In genomic region chr9:36731068-36731467, GRCh38 we compare ENCODE assay signal across 16 cellular contexts.
DNase-seq lines count a peak whose midpoint lies in the region; ATAC-seq and TF ChIP-seq lines count a peak whose summit lies in the region.
"Had no signal": no experiment of that assay in that cellular context is flagged by ENCODE, and none has a peak within 500 bp of the region (broad histone marks: within the 10 kb centered on the region; RNA-seq: fewer than 3 reads in every experiment).

No MANE protein-coding gene starts in this region.

- H3K18ac ChIP-seq in IMR-90 (ENCODE audit: low read depth, low read length) = peak overlapping the region; percentile 36; the same call in 1 of the 2 replicates

- H3K27ac ChIP-seq in BLaER1 treated with 17β-estradiol and CSF1 and Interleukin-3, amounts not matched to agents 10 nM and 100 nM = peak overlapping the region in 5 of 11 experiments; percentile 29 to 63 (median 47); a peak in 7 of 22 replicates
- H3K27ac ChIP-seq in IMR-90 (ENCODE audit: insufficient read depth, low read length) (peak overlapping the region; percentile 13; the same call in 1 of the 2 replicates), neural progenitor cell (no peak overlapping the region)
- H3K27ac ChIP-seq: GM23248, Peyer's patch had no signal

- no peak overlapping the region for H3K9ac ChIP-seq in BLaER1 treated with 17β-estradiol and CSF1 and Interleukin-3, amounts not matched to agents 10 nM and 100 nM
- H3K9ac ChIP-seq in IMR-90 (ENCODE audit: low read depth, low read length) = no peak overlapping the region
- H3K9ac ChIP-seq in neural progenitor cell = no peak overlapping the region
- H3K9ac ChIP-seq: GM23248 had no signal

- TF ChIP-seq RAD21 in IMR-90 (IDR thresholded peaks at IDR 0.05; ENCODE audit: low read length) = no peak

- dilution Hi-C loops in IMR-90 (cut with HindIII; ENCODE audit: low sequenced_read_pairs, unreplicated experiment) = no loop called here

- H3K79me2 ChIP-seq in neural progenitor cell (ENCODE audit: low read depth) = no peaks in the 10 kb centered on the region

- H3F3A ChIP-seq in neural progenitor cell (ENCODE audit: low read depth) = no peaks in the 10 kb centered on the region

- H2AFZ ChIP-seq in IMR-90 (replicated peaks; ENCODE audit: low read length, poor library complexity) = peak overlapping the region; percentile 2
- peak overlapping the region; percentile 63 for H2AFZ ChIP-seq in neural progenitor cell (replicated peaks)
- H2AFZ ChIP-seq: GM23248 had no signal

- H3K23ac ChIP-seq in IMR-90 (ENCODE audit: low read depth, low read length) = no peak overlapping the region

- POLR2A ChIA-PET in IMR-90 (lab: Charles Lee; ENCODE audit: unreplicated experiment) = interaction anchor here (0.7 kb wide), 1 partner anchor 7 kb away, joined by 3 read pairs; no protein-coding TSS in a partner anchor

- ATAC-seq in IMR-90 (ENCODE audit: low read depth) = no peak
- no peak for ATAC-seq in T-helper 17 cell
- ATAC-seq in HG02623 (IDR thresholded peaks at IDR 0.05; ENCODE audit: unreplicated experiment) = no peak

- H2AK5ac ChIP-seq in IMR-90 (ENCODE audit: low read depth, low read length) = no peak overlapping the region

- no peak overlapping the region for H3K56ac ChIP-seq in IMR-90 (ENCODE audit: extremely low read depth, insufficient read depth, low read length)

- TF ChIP-seq POLR2A in IMR-90 (IDR thresholded peaks at IDR 0.05; ENCODE audit: low read depth, low read length) = no peak

- peaks cover 2% of the 10 kb centered on the region for H3K4me1 Mint-ChIP-seq in T-helper 17 cell
- peaks cover 5% of the 10 kb centered on the region for H3K4me1 Mint-ChIP-seq in neural progenitor cell

- H3K4me3 Mint-ChIP-seq in T-helper 17 cell = no peak overlapping the region
- no peak overlapping the region for H3K4me3 Mint-ChIP-seq in neural progenitor cell

- H3K27me3 Mint-ChIP-seq in T-helper 17 cell = no peaks in the 10 kb centered on the region
- peaks cover 7% of the 10 kb centered on the region for H3K27me3 Mint-ChIP-seq in neural progenitor cell (ENCODE audit: insufficient read depth, low read depth)

- in situ Hi-C loops in IMR-90 (cut with MboI; ENCODE audit: low sequenced_read_pairs) = loop anchor here (5.0 kb wide), 1 partner anchor 99 kb away; no protein-coding TSS in a partner anchor

- no peak overlapping the region for H2AK9ac ChIP-seq in IMR-90 (replicated peaks; ENCODE audit: low read depth, low read length, poor library complexity)

- CTCF ChIA-PET in IMR-90 (lab: Yijun Ruan, JAX) = no interaction called here

- H4K91ac ChIP-seq in IMR-90 (ENCODE audit: insufficient read depth, low read depth, low read length) = no peak overlapping the region

- no peak for DNase-seq in IMR-90
- DNase-seq in T-helper 17 cell = no peak
- DNase-seq in neural progenitor cell (ENCODE audit: low spot score) = no peak
- no peak for DNase-seq in NCI-H524 treated with DMSO at 0.1 percent for 48 hours (lab: John Stamatoyannopoulos, UW)
- DNase-seq in cerebellar nuclear complex (lab: John Stamatoyannopoulos, UW) = no peak
- DNase-seq: C1 segment of cervical spinal cord, Caco-2, KG1, NCI-H1417 treated with DMSO at 0.1 percent for 48 hours, NCI-H2081, NCI-H524, Peyer's patch, SHP77 had no signal

- no peaks in the 10 kb centered on the region for H4K20me1 ChIP-seq in BLaER1 treated with 17β-estradiol and CSF1 and Interleukin-3, amounts not matched to agents 10 nM and 100 nM
- H4K20me1 ChIP-seq in IMR-90 (ENCODE audit: insufficient read depth, low read length) = no peaks in the 10 kb centered on the region
- no peaks in the 10 kb centered on the region for H4K20me1 ChIP-seq in neural progenitor cell (ENCODE audit: low read depth)

- no peaks in the 10 kb centered on the region for H3K9me1 ChIP-seq in IMR-90 (ENCODE audit: insufficient read depth, low read length)

- H3K9me3 ChIP-seq in BLaER1 treated with 17β-estradiol and CSF1 and Interleukin-3, amounts not matched to agents 10 nM and 100 nM (replicated peaks in 1 of 11) = no peaks in the 10 kb centered on the region
- H3K9me3 ChIP-seq in IMR-90 (ENCODE audit: control insufficient read depth, insufficient read depth, low read length) (no peaks in the 10 kb centered on the region), T-helper 17 cell (ENCODE audit: control insufficient read depth, low read length, poor library complexity, severe bottlenecking) (no peaks in the 10 kb centered on the region), neural progenitor cell (ENCODE audit: low read depth) (no peaks in the 10 kb centered on the region)
- H3K9me3 ChIP-seq: Caco-2, Peyer's patch had no signal

- H2BK20ac ChIP-seq in IMR-90 (ENCODE audit: low read depth, low read length) = no peak overlapping the region

- H3K27ac Mint-ChIP-seq in T-helper 17 cell = peak overlapping the region; percentile 11
- H3K27ac Mint-ChIP-seq in neural progenitor cell = no peak overlapping the region

- no TSS peak for BruUV-seq in IMR-90 (replicated peaks; lab: Mats Ljungman, UMichigan)

- WGBS in IMR-90 (ENCODE audit: extremely low coverage in 2 of 2, insufficient read length in 1 of 2), 2 experiments = no CpG with 5 or more reads among the region's 3 CpGs

- peak overlapping the region in 7 of 11 experiments; percentile 11 to 61 (median 45); a peak in 6 of 22 replicates for H3K4me2 ChIP-seq in BLaER1 treated with 17β-estradiol and CSF1 and Interleukin-3, amounts not matched to agents 10 nM and 100 nM
- H3K4me2 ChIP-seq in IMR-90 (ENCODE audit: low read depth, low read length) = no peak overlapping the region
- H3K4me2 ChIP-seq in neural progenitor cell = no peak overlapping the region

- H3K4ac ChIP-seq in IMR-90 (ENCODE audit: low read depth, low read length) = no peak overlapping the region

- no peak overlapping the region; a peak in 1 of 4 replicates for H4K8ac ChIP-seq in IMR-90 (ENCODE audit: low read depth in 2 of 2, low read length in 2 of 2)

- no peak overlapping the region for H3K14ac ChIP-seq in IMR-90 (replicated peaks; ENCODE audit: low read depth, low read length)

- peak overlapping the region; percentile 39; the same call in 1 of the 2 replicates for H4K5ac ChIP-seq in IMR-90 (ENCODE audit: low read depth, low read length)

- no peaks in the 10 kb centered on the region for H3K79me1 ChIP-seq in IMR-90 (ENCODE audit: low read depth in 1 of 2, low read length in 2 of 2)

- intact Hi-C loops in IMR-90 (cut with micrococcal nuclease) = no loop called here

- no peak overlapping the region for H2BK15ac ChIP-seq in IMR-90 (ENCODE audit: low read depth, low read length)

- no peaks in the 10 kb centered on the region for H3K27me3 ChIP-seq in BLaER1 treated with 17β-estradiol and CSF1 and Interleukin-3, amounts not matched to agents 10 nM and 100 nM
- H3K27me3 ChIP-seq in IMR-90 (ENCODE audit: control insufficient read depth, insufficient read depth, low read length) (peaks cover 2% of the 10 kb centered on the region; the same call in 1 of the 2 replicates), neural progenitor cell (no peaks in the 10 kb centered on the region)
- H3K27me3 ChIP-seq: Peyer's patch had no signal

- peaks cover 10 to 15% (median 13%) of the 10 kb centered on the region in 10 experiments for H3K4me1 ChIP-seq in BLaER1 treated with 17β-estradiol and CSF1 and Interleukin-3, amounts not matched to agents 10 nM and 100 nM
- no peaks in the 10 kb centered on the region for H3K4me1 ChIP-seq in IMR-90 (ENCODE audit: control insufficient read depth, insufficient read depth, low read length)
- H3K4me1 ChIP-seq in neural progenitor cell = peaks cover 6% of the 10 kb centered on the region
- H3K4me1 ChIP-seq: Caco-2, Peyer's patch had no signal

- no peak overlapping the region for H2BK120ac ChIP-seq in IMR-90 (ENCODE audit: low read depth, low read length)

- no peak for TF ChIP-seq CTCF in IMR-90 (conservative IDR thresholded peaks at IDR 0.05; ENCODE audit: low read depth, low read length)
- no peak for TF ChIP-seq CTCF in neural progenitor cell (IDR thresholded peaks at IDR 0.05)

- no peaks in the 10 kb centered on the region for H3K36me3 ChIP-seq in BLaER1 treated with 17β-estradiol and CSF1 and Interleukin-3, amounts not matched to agents 10 nM and 100 nM
- no peaks in the 10 kb centered on the region for H3K36me3 ChIP-seq in IMR-90 (ENCODE audit: control insufficient read depth, insufficient read depth, low read length)
- H3K36me3 ChIP-seq in neural progenitor cell = no peaks in the 10 kb centered on the region
- H3K36me3 ChIP-seq: Peyer's patch had no signal

- H3K9me3 Mint-ChIP-seq in neural progenitor cell = no peaks in the 10 kb centered on the region

- no peaks in the 10 kb centered on the region for H3K36me3 Mint-ChIP-seq in T-helper 17 cell (ENCODE audit: low read depth)
- H3K36me3 Mint-ChIP-seq in neural progenitor cell = no peaks in the 10 kb centered on the region

- no peak overlapping the region for H2BK5ac ChIP-seq in IMR-90 (ENCODE audit: low read depth, low read length, poor library complexity, severe bottlenecking)

- no peak overlapping the region for H3K4me3 ChIP-seq in BLaER1 treated with 17β-estradiol and CSF1 and Interleukin-3, amounts not matched to agents 10 nM and 100 nM
- no peak overlapping the region for H3K4me3 ChIP-seq in IMR-90 (ENCODE audit: insufficient read depth, low read depth, low read length)
- H3K4me3 ChIP-seq in neural progenitor cell = no peak overlapping the region
- H3K4me3 ChIP-seq: GM23248, Peyer's patch had no signal

TF ChIP-seq in IMR-90, 13 proteins besides CTCF, POLR2A, EP300 and RAD21:
- TF ChIP-seq RFX5 (IDR thresholded peaks at IDR 0.05; ENCODE audit: low read depth, low read length) (no peak), MAZ (IDR thresholded peaks at IDR 0.05; ENCODE audit: borderline replicate concordance, low read depth, low read length) (no peak), MXI1 (IDR thresholded peaks at IDR 0.05; ENCODE audit: borderline replicate concordance, low read depth, low read length) (no peak), NFE2L2 (IDR thresholded peaks at IDR 0.05; ENCODE audit: low read depth, low read length) (no peak), CEBPB (IDR thresholded peaks at IDR 0.05; ENCODE audit: low read depth, low read length) (no peak), RCOR1 (IDR thresholded peaks at IDR 0.05; ENCODE audit: insufficient replicate concordance, low read length) (no peak), BHLHE40 (IDR thresholded peaks at IDR 0.05; ENCODE audit: low read depth, low read length) (no peak), CHD1 (IDR thresholded peaks at IDR 0.05; ENCODE audit: low read depth, low read length) (no peak), ELK1 (IDR thresholded peaks at IDR 0.05; ENCODE audit: borderline replicate concordance, low read depth, low read length) (no peak), FOS (IDR thresholded peaks at IDR 0.05; ENCODE audit: low read depth, low read length) (no peak)

Comparison
In these comparisons a context has a peak if more than half of its experiments do, and no peak if none do; other contexts are left out.
1. H3K4me2 ChIP-seq: peak in BLaER1 treated with 17β-estradiol and CSF1 and Interleukin-3, amounts not matched to agents 10 nM and 100 nM (7 of 11); none in IMR-90 (single experiment) and neural progenitor cell (single experiment).